Comparison of ENCODE assay signal across 17 cellular contexts in genomic region chr5:6847896-6848295, GRCh38.
"Had no signal": no experiment of that assay in that cellular context is flagged by ENCODE, and none has a peak within 500 bp of the region (broad histone marks: within the 10 kb centered on the region; RNA-seq: fewer than 3 reads in every experiment).

No MANE protein-coding gene starts in this region.

- H3K4me1 Mint-ChIP-seq: activated naive CD8-positive, alpha-beta T cell treated with anti-CD3 and anti-CD28 coated beads, Interleukin-2, amount 10 ng/mL, durations not matched to agents 7 days and 5 days; naive B cell had no signal

- H3K27ac Mint-ChIP-seq: activated naive CD8-positive, alpha-beta T cell treated with anti-CD3 and anti-CD28 coated beads, Interleukin-2, amount 10 ng/mL, durations not matched to agents 7 days and 5 days; naive B cell had no signal

- DNase-seq: activated CD4-positive, alpha-beta T cell treated with anti-CD3 and anti-CD28 coated beads, Interleukin-2, amount 50 U/mL, for 4 hours; activated CD4-positive, CD25-positive, alpha-beta regulatory T cell treated with anti-CD3 and anti-CD28 coated beads, Interleukin-2, amount 50 U/mL, for 72 hours; activated naive CD8-positive, alpha-beta T cell treated with anti-CD3 and anti-CD28 coated beads, Interleukin-2, amount 10 ng/mL, durations not matched to agents 7 days and 5 days; anterior cingulate cortex; brain microvascular endothelial cell; cerebellar nuclear complex; effector memory CD4-positive, alpha-beta T cell; foreskin keratinocyte; glutamatergic neuron; hypothalamus; kidney; left ventricle myocardium inferior; naive B cell; pancreas; stomach; T-helper 9 cell had no signal

- H3K4me3 Mint-ChIP-seq: activated naive CD8-positive, alpha-beta T cell treated with anti-CD3 and anti-CD28 coated beads, Interleukin-2, amount 10 ng/mL, durations not matched to agents 7 days and 5 days; naive B cell had no signal

- H3K36me3 Mint-ChIP-seq: activated naive CD8-positive, alpha-beta T cell treated with anti-CD3 and anti-CD28 coated beads, Interleukin-2, amount 10 ng/mL, durations not matched to agents 7 days and 5 days had no signal

- ATAC-seq: foreskin keratinocyte, pancreas, sciatic nerve had no signal
